ENCODE assay signal across 13 cellular contexts in genomic region chr3:149179225-149179624, GRCh38. TPM values are rescaled to one million over a fixed set of nuclear protein-coding genes. Genes with fewer than 3 reads are reported as not detected.
A peak's percentile ranks its signal among the peaks of the same experiment; 100 is the strongest.
DNase-seq lines count a peak whose midpoint lies in the region; ATAC-seq and TF ChIP-seq lines count a peak whose summit lies in the region.
"Had no signal": no experiment of that assay in that cellular context is flagged by ENCODE, and none has a peak within 500 bp of the region (broad histone marks: within the 10 kb centered on the region; RNA-seq: fewer than 3 reads in every experiment).

No MANE protein-coding gene starts in this region.

- H3K9me3 ChIP-seq in muscle layer of duodenum (ENCODE audit: control insufficient read depth in 1 of 2, low read length in 2 of 2): no peaks in the 10 kb centered on the region
- H3K9me3 ChIP-seq: upper lobe of left lung had no signal

- H3K4me1 ChIP-seq in muscle layer of duodenum (ENCODE audit: control insufficient read depth in 1 of 2, insufficient read depth in 2 of 2, low read length in 2 of 2): no peaks in the 10 kb centered on the region

- no peak overlapping the region for H3K4me3 ChIP-seq in muscle layer of duodenum (ENCODE audit: low read depth in 1 of 2, low read length in 2 of 2)
- H3K4me3 ChIP-seq: upper lobe of left lung had no signal

- no peaks in the 10 kb centered on the region for H3K27me3 ChIP-seq in muscle layer of duodenum (ENCODE audit: low read depth, low read length)
- H3K27me3 ChIP-seq: upper lobe of left lung had no signal

- peaks cover 5 to 13% of the 10 kb centered on the region in 2 donors for H3K36me3 ChIP-seq in muscle layer of duodenum (ENCODE audit: control insufficient read depth in 1 of 2, insufficient read depth in 2 of 2, low read length in 2 of 2)

- no peak for ATAC-seq in GM21515 (IDR thresholded peaks at IDR 0.05; ENCODE audit: unreplicated experiment)
- no peak for ATAC-seq in GM21619 (IDR thresholded peaks at IDR 0.05; ENCODE audit: unreplicated experiment)
- ATAC-seq: effector memory CD8-positive, alpha-beta T cell had no signal

- TF ChIP-seq CTCF in 22Rv1 (IDR thresholded peaks at IDR 0.05): no peak

- H3K27ac ChIP-seq in 22Rv1 (peak overlapping the region; percentile 48), muscle layer of duodenum (ENCODE audit: low read length) (peak overlapping the region; percentile 48)

- DNase-seq in HS-5 (ENCODE audit: low read depth) (peak; percentile 82), dermis blood vessel endothelial cell (peak; percentile 64), mesenteric fat pad (ENCODE audit: low spot score) (no peak)
- DNase-seq in activated CD8-positive, alpha-beta memory T cell treated with anti-CD3 and anti-CD28 coated beads for 24 hours: no peak
- DNase-seq: effector memory CD8-positive, alpha-beta T cell; NCI-H748 treated with DMSO at 0.1 percent for 48 hours; occipital lobe had no signal

RNA-seq across cellular contexts. Expression of gene CP, which starts 42.4 kb away (rescaled TPM):
- total RNA-seq in dermis blood vessel endothelial cell (0.70 and 1.0 TPM in 2 replicates), mesenteric fat pad (17.5 TPM)
- total RNA-seq: T-helper 1 cell treated with Interleukin-12 subunit alpha and Interleukin-12 subunit beta and Interleukin-4 antibody, amounts not matched to agents 30 ng/mL and 1 ng/mL, for 36 hours had no signal

RNA-seq across cellular contexts. Expression of gene HPS3, which starts 49.8 kb away (rescaled TPM):
- total RNA-seq in dermis blood vessel endothelial cell (20.5 and 22.3 TPM in 2 replicates), mesenteric fat pad (17.0 TPM)

Comparison
In these comparisons a context has a peak if more than half of its experiments do, and no peak if none do; other contexts are left out.
1. DNase-seq: peak in HS-5 (single experiment) and dermis blood vessel endothelial cell (single experiment); none in mesenteric fat pad (single experiment) and activated CD8-positive, alpha-beta memory T cell treated with anti-CD3 and anti-CD28 coated beads for 24 hours (single experiment).